Comparison of ENCODE assay signal across 10 cellular contexts in the genomic region with DNA sequence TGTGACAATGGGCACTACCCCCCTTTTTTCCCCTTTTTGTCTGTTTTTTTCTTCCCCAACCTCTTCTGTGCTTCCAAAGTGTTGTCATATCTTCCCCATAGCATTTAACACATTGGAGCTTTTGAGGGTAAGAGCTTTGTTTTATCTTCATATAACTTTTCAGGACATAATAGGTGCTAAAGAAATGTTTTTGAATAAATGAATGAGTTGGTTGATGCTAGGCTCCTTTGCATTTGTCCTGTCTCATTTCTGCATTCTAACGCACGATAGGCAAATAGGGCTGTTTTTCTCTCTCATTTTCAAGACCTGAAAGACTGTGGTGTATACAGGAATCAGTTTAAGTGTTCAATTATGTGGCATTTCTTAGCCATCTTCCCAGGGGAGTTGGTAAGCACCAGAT. TPM values are rescaled to one million over a fixed set of nuclear protein-coding genes. Genes with fewer than 3 reads are reported as not detected.
DNase-seq lines count a peak whose midpoint lies in the region; ATAC-seq, FAIRE-seq and TF ChIP-seq lines count a peak whose summit lies in the region.
"Had no signal": no experiment of that assay in that cellular context is flagged by ENCODE, and none has a peak within 500 bp of the region (broad histone marks: within the 10 kb centered on the region; RNA-seq: fewer than 3 reads in every experiment).

No MANE protein-coding gene starts in this region.

- H3K27me3 ChIP-seq in CD8-positive, alpha-beta T cell (ENCODE audit: insufficient read depth, low read length), result no peaks in the 10 kb centered on the region
- H3K27me3 ChIP-seq in K562 (ENCODE audit: control insufficient read depth in 2 of 2, insufficient read depth in 2 of 2, low read length in 2 of 2), result no peaks in the 10 kb centered on the region
- H3K27me3 ChIP-seq: colonic mucosa had no signal

- H3K27me3 Mint-ChIP-seq in CD8-positive, alpha-beta T cell (ENCODE audit: low read depth), result no peaks in the 10 kb centered on the region
- H3K27me3 Mint-ChIP-seq in IgD-negative memory B cell (no peaks in the 10 kb centered on the region), nephron (ENCODE audit: low read depth) (no peaks in the 10 kb centered on the region)

- H3K9me3 ChIP-seq in CD8-positive, alpha-beta T cell (ENCODE audit: low read length), result no peaks in the 10 kb centered on the region
- no peaks in the 10 kb centered on the region for H3K9me3 ChIP-seq in K562 (replicated peaks; ENCODE audit: control insufficient read depth, insufficient read depth, low read depth, low read length)
- H3K9me3 ChIP-seq: colonic mucosa had no signal

- no TSS peak for BruUV-seq in K562 (replicated peaks; lab: Mats Ljungman, UMichigan)

- DNase-seq in CD8-positive, alpha-beta T cell, result no peak
- DNase-seq in K562 (ENCODE audit: extremely low read depth in 1 of 4, low spot score in 3 of 4) (no peak), sciatic nerve (ENCODE audit: low spot score) (no peak), NCI-H524 (lab: John Stamatoyannopoulos, UW) (no peak)
- DNase-seq in activated effector memory CD4-positive, alpha-beta T cell treated with anti-CD3 and anti-CD28 coated beads, Interleukin-2, amount 50 U/mL, for 16 hours, result no peak
- DNase-seq: activated CD4-positive, alpha-beta T cell treated with anti-CD3 and anti-CD28 coated beads, Interleukin-2, amount 50 U/mL, for 1 hour had no signal

- H3K4me3 ChIP-seq in CD8-positive, alpha-beta T cell (ENCODE audit: low read depth, low read length), result peak overlapping the region; percentile 95
- H3K4me3 ChIP-seq in K562, result peak overlapping the region; percentile 99; the same call in 1 of the 2 replicates

- POLR2A ChIA-PET in CD8-positive, alpha-beta T cell (lab: Charles Lee), result interaction anchor here (1.9 kb wide), 1 partner anchor 10 kb away, joined by 5 read pairs; no protein-coding TSS in a partner anchor
- POLR2A ChIA-PET in K562 (lab: Yijun Ruan, JAX), result no interaction called here

- peak overlapping the region in 1 of 2 experiments; percentile 67; a peak in 2 of 4 replicates for H3K9ac ChIP-seq in K562 (ENCODE audit: insufficient read depth in 1 of 2, low read depth in 2 of 2, low read length in 2 of 2)

- ATAC-seq in CD8-positive, alpha-beta T cell, result no peak
- ATAC-seq in K562, result no peak
- no peak for ATAC-seq in sciatic nerve
- no peak for ATAC-seq in GM18909 (IDR thresholded peaks at IDR 0.05; ENCODE audit: poor library complexity, unreplicated experiment)

- H3K4me1 Mint-ChIP-seq in CD8-positive, alpha-beta T cell (ENCODE audit: low read depth), result peaks cover 77% of the 10 kb centered on the region
- peaks cover 49 to 57% (median 51%) of the 10 kb centered on the region in 3 donors for H3K4me1 Mint-ChIP-seq in IgD-negative memory B cell
- H3K4me1 Mint-ChIP-seq in nephron, result peaks cover 56% of the 10 kb centered on the region

- no peak for FAIRE-seq in K562 (lab: Jason Lieb, UNC)

- H3K27ac ChIP-seq in CD8-positive, alpha-beta T cell (ENCODE audit: low read depth, low read length), result no peak overlapping the region
- H3K27ac ChIP-seq in K562 (ENCODE audit: extremely low read depth, low read depth, low read length), result no peak overlapping the region
- H3K27ac ChIP-seq: colonic mucosa had no signal

- H3K9me1 ChIP-seq in K562 (ENCODE audit: control insufficient read depth, insufficient read depth, low read length), result no peaks in the 10 kb centered on the region

- TF ChIP-seq RAD21 in K562 (CRISPR knock-in tag; conservative IDR thresholded peaks at IDR 0.05 in 1 of 2, IDR thresholded peaks at IDR 0.05 in 1 of 2), result no peak

- H3K4me2 ChIP-seq in K562 (ENCODE audit: insufficient read depth, low read length), result peak overlapping the region; percentile 91

- CTCF ChIA-PET in CD8-positive, alpha-beta T cell (lab: Charles Lee), result interaction anchor here (0.8 to 2.2 kb wide), 5 partner anchors 14 to 172 kb away, joined by 3 to 6 read pairs (median 3); no protein-coding TSS in a partner anchor
- CTCF ChIA-PET in K562 (lab: Yijun Ruan, JAX; ENCODE audit: low intra/inter-chr PET ratio), result no interaction called here

- no peak for TF ChIP-seq POLR2A in K562 (conservative IDR thresholded peaks at IDR 0.05)

- no peaks in the 10 kb centered on the region for H3K9me3 Mint-ChIP-seq in CD8-positive, alpha-beta T cell
- no peaks in the 10 kb centered on the region for H3K9me3 Mint-ChIP-seq in IgD-negative memory B cell
- no peaks in the 10 kb centered on the region for H3K9me3 Mint-ChIP-seq in nephron

- H4K20me1 ChIP-seq in K562 (replicated peaks; ENCODE audit: control insufficient read depth, insufficient read depth, low read length), result peaks cover 4% of the 10 kb centered on the region; the same call in 1 of the 2 replicates

- peak overlapping the region; percentile 84 for H3K27ac Mint-ChIP-seq in CD8-positive, alpha-beta T cell
- H3K27ac Mint-ChIP-seq in IgD-negative memory B cell, result peak overlapping the region in 1 of 3 donors; percentile 95
- H3K27ac Mint-ChIP-seq in nephron, result peak overlapping the region; percentile 94 to 98 (median 98)

- no peak for TF ChIP-seq EP300 in K562 (IDR thresholded peaks at IDR 0.05; ENCODE audit: low read length)

- in situ Hi-C loops in K562 (cut with MboI), result no loop called here

- H3K4me1 ChIP-seq in CD8-positive, alpha-beta T cell (ENCODE audit: insufficient read depth, low read length), result peaks cover 48% of the 10 kb centered on the region
- peaks cover 9 to 19% of the 10 kb centered on the region in 2 experiments; a peak in 3 of 5 replicates for H3K4me1 ChIP-seq in K562 (replicated peaks in 1 of 2; ENCODE audit: control insufficient read depth in 2 of 2, insufficient read depth in 2 of 2, low read length in 2 of 2)

- H3K4me3 Mint-ChIP-seq in CD8-positive, alpha-beta T cell, result peak overlapping the region; percentile 93
- H3K4me3 Mint-ChIP-seq in IgD-negative memory B cell, result peak overlapping the region; percentile 35 to 98 (median 91)
- peak overlapping the region; percentile 92 to 95 (median 93) for H3K4me3 Mint-ChIP-seq in nephron

- H2AFZ ChIP-seq in K562 (ENCODE audit: low read depth, low read length), result peak overlapping the region; percentile 99

- peaks cover 37% of the 10 kb centered on the region for H3K36me3 Mint-ChIP-seq in CD8-positive, alpha-beta T cell
- H3K36me3 Mint-ChIP-seq in IgD-negative memory B cell (peaks cover 2% of the 10 kb centered on the region), nephron (ENCODE audit: low read depth) (peaks cover 16% of the 10 kb centered on the region)

- peaks cover 8% of the 10 kb centered on the region for H3K36me3 ChIP-seq in CD8-positive, alpha-beta T cell (ENCODE audit: insufficient read depth, low read length)
- peaks cover 20% of the 10 kb centered on the region; the same call in 1 of the 3 replicates for H3K36me3 ChIP-seq in K562 (ENCODE audit: control insufficient read depth, insufficient read depth, low read length)
- H3K36me3 ChIP-seq: colonic mucosa had no signal

- WGBS in K562 (ENCODE audit: insufficient coverage, low coverage, missing lambda C conversion rate), result 88% methylated on average over 2 of the region's 2 CpGs

- no peak for TF ChIP-seq CTCF in CD8-positive, alpha-beta T cell (IDR thresholded peaks at IDR 0.05)
- TF ChIP-seq CTCF in K562 (IDR thresholded peaks at IDR 0.05 in 2 of 3, conservative IDR thresholded peaks at IDR 0.05 in 1 of 3; ENCODE audit: insufficient read depth in 2 of 3, low read depth in 1 of 3, low read length in 3 of 3) (no peak), nephron (IDR thresholded peaks at IDR 0.05; ENCODE audit: unreplicated experiment in 3 of 3) (no peak)

- peaks cover 37% of the 10 kb centered on the region for H3K79me2 ChIP-seq in K562 (ENCODE audit: control insufficient read depth, insufficient read depth, low read length)

- intact Hi-C loops in CD8-positive, alpha-beta T cell (cut with DNase I, micrococcal nuclease), result loop anchor here (5.0 to 10.0 kb wide), 4 partner anchors 173 to 1861 kb away; partner anchors contain the start of genes DIS3L2 (in 1 of the 2), FBXO36 (in 1 of the 2) and TRIP12 (in 1 of the 2)
- intact Hi-C loops in K562 (cut with micrococcal nuclease) (loop anchor here (5.0 to 10.0 kb wide), 2 partner anchors 108 to 321 kb away; partner anchors contain the start of gene NCL), sciatic nerve (cut with DNase I) (no loop called here)

RNA-seq across cellular contexts. Expression of gene COPS7B, which starts 0.8 kb away (rescaled TPM):
- 10 to 100 TPM; 35.0 to 36.8 TPM for total RNA-seq in CD8-positive, alpha-beta T cell
- polyA plus RNA-seq in IgD-negative memory B cell (40.7 TPM), K562 (2011; rRNA removed) (50.7 and 59.6 TPM in 2 replicates), K562 (2014; fragmentation: Illumina TruSeq; extraction: Trizol) (40.8 and 43.4 TPM in 2 replicates), K562 (2014; fragmentation: Nextera tagmentation; extraction: Ambion mirVana) (1 to 10 TPM; 6.0 to 8.3 TPM), K562 (2014; rRNA removed) (43.2 and 44.7 TPM in 2 replicates)
- total RNA-seq in K562 (2011; cell fraction: chromatin; rRNA removed; ENCODE audit: low replicate concordance), result 50.1 and 63.5 TPM in 2 replicates
- 35.3 and 40.7 TPM in 2 replicates for total RNA-seq in K562 (2011; cell fraction: nucleolus; rRNA removed)
- total RNA-seq in K562 (2011; cell fraction: nucleoplasm; rRNA removed), result 50.9 and 59.1 TPM in 2 replicates
- total RNA-seq in K562 (2014; rRNA removed) (21.8 and 30.3 TPM in 2 replicates), K562 (2014; rRNA removed; fragmentation: Illumina TruSeq; extraction: Trizol) (17.0 and 18.8 TPM in 2 replicates), K562 (2015; rRNA removed; fragmentation: Illumina TruSeq; extraction: Trizol) (19.1 and 19.3 TPM in 2 replicates), K562 (2021) (34.6 and 38.0 TPM in 2 replicates), sciatic nerve (39.4 TPM)
- polyA plus RNA-seq in K562 (2011; cell fraction: cytosol; rRNA removed), result 47.5 and 51.4 TPM in 2 replicates
- polyA plus RNA-seq in K562 (2011; cell fraction: nucleus; rRNA removed), result 67.6 and 73.0 TPM in 2 replicates
- polyA plus RNA-seq in K562 (2012), result 26.9 and 30.4 TPM in 2 replicates
- 30.2 and 33.5 TPM in 2 replicates for polyA minus RNA-seq in K562 (2011; rRNA and poly(A)+ RNA removed)
- polyA minus RNA-seq in K562 (2011; cell fraction: cytosol; rRNA and poly(A)+ RNA removed), result 15.5 and 20.7 TPM in 2 replicates
- polyA minus RNA-seq in K562 (2011; cell fraction: nucleus; rRNA and poly(A)+ RNA removed), result 17.4 and 20.8 TPM in 2 replicates

RNA-seq across cellular contexts. Expression of gene PDE6D, which starts 4.3 kb away (rescaled TPM):
- total RNA-seq in CD8-positive, alpha-beta T cell, result 1 to 10 TPM; 4.7 to 5.6 TPM
- polyA plus RNA-seq in IgD-negative memory B cell (68.2 TPM), K562 (2011; rRNA removed) (11.6 and 13.4 TPM in 2 replicates), K562 (2014; fragmentation: Illumina TruSeq; extraction: Trizol) (10.1 and 10.3 TPM in 2 replicates), K562 (2014; fragmentation: Nextera tagmentation; extraction: Ambion mirVana) (1 to 10 TPM in 1 of 2 experiments, under 1 TPM in 1; 0.65 to 1.5 TPM), K562 (2014; rRNA removed) (9.8 and 10.9 TPM in 2 replicates)
- total RNA-seq in K562 (2011; cell fraction: chromatin; rRNA removed; ENCODE audit: low replicate concordance), result 3.6 and 8.8 TPM in 2 replicates
- total RNA-seq in K562 (2011; cell fraction: nucleolus; rRNA removed), result 3.3 and 3.8 TPM in 2 replicates
- 5.6 and 12.1 TPM in 2 replicates for total RNA-seq in K562 (2011; cell fraction: nucleoplasm; rRNA removed)
- total RNA-seq in K562 (2014; rRNA removed) (5.4 and 7.7 TPM in 2 replicates), K562 (2014; rRNA removed; fragmentation: Illumina TruSeq; extraction: Trizol) (7.5 and 8.0 TPM in 2 replicates), K562 (2015; rRNA removed; fragmentation: Illumina TruSeq; extraction: Trizol) (6.5 and 7.0 TPM in 2 replicates), K562 (2021) (6.6 and 8.1 TPM in 2 replicates), sciatic nerve (20.9 TPM)
- 6.8 and 14.4 TPM in 2 replicates for polyA plus RNA-seq in K562 (2011; cell fraction: cytosol; rRNA removed)
- 3.2 and 5.8 TPM in 2 replicates for polyA plus RNA-seq in K562 (2011; cell fraction: nucleus; rRNA removed)
- 5.5 and 7.4 TPM in 2 replicates for polyA plus RNA-seq in K562 (2012)
- polyA minus RNA-seq in K562 (2011; rRNA and poly(A)+ RNA removed), result 5.6 and 6.9 TPM in 2 replicates
- 0.95 and 1.2 TPM in 2 replicates for polyA minus RNA-seq in K562 (2011; cell fraction: cytosol; rRNA and poly(A)+ RNA removed)
- polyA minus RNA-seq in K562 (2011; cell fraction: nucleus; rRNA and poly(A)+ RNA removed), result 2.4 and 3.0 TPM in 2 replicates
